Comparison of ENCODE assay signal across 8 cellular contexts in the genomic region with DNA sequence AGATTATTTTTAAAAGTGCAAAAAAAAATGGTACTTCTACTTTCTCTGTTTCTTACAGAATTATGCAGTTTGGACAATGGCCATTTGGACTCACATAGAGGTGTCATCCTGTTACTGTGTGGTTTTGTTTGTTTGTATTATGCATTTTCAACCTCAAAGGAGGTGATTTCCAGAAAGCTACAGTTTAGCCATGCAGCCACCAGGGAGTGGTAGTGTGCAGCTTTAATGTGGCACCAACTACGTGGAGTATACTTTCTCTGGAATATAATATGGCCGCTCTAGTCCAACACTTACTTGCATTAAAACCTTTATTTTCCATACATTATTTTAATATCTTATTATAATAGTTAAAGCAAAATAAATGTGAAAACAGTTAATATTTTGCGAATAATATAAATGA.
DNase-seq lines count a peak whose midpoint lies in the region; ATAC-seq and TF ChIP-seq lines count a peak whose summit lies in the region.

No MANE protein-coding gene starts in this region.

- no peak overlapping the region for H2AFZ ChIP-seq in OCI-LY3 (ENCODE audit: low read depth, low read length)

- DNase-seq in GM10266 (ENCODE audit: extremely low spot score): peak; percentile 6
- peak; percentile 61 for DNase-seq in H4 (ENCODE audit: low spot score)
- DNase-seq in left kidney (ENCODE audit: low read depth, low spot score): peak; percentile 57
- no peak for DNase-seq in suprapubic skin (ENCODE audit: low spot score in 2 of 2)
- no peak for DNase-seq in NCI-H2196 treated with DMSO at 0.1 percent for 48 hours (lab: John Stamatoyannopoulos, UW; ENCODE audit: unreplicated experiment)
- DNase-seq in lower leg skin (ENCODE audit: low spot score in 2 of 2): no peak

- TF ChIP-seq POLR2A in suprapubic skin (IDR thresholded peaks at IDR 0.05) (no peak), lower leg skin (IDR thresholded peaks at IDR 0.05) (no peak)

- ATAC-seq in HG03378 (IDR thresholded peaks at IDR 0.05; ENCODE audit: unreplicated experiment): no peak

- intact Hi-C loops in lower leg skin (cut with DNase I; ENCODE audit: low total_unique reads): no loop called here

- H3K27ac ChIP-seq in OCI-LY3 (ENCODE audit: low read length) (no peak overlapping the region), suprapubic skin (no peak overlapping the region)

- no peak for TF ChIP-seq EP300 in suprapubic skin (IDR thresholded peaks at IDR 0.05)

- no peaks in the 10 kb centered on the region for H3K27me3 ChIP-seq in OCI-LY3 (ENCODE audit: low read depth, low read length)
- no peaks in the 10 kb centered on the region for H3K27me3 ChIP-seq in suprapubic skin

- WGBS in suprapubic skin: 75% methylated on average over 3 of the region's 3 CpGs
- 72 to 73% methylated on average over 3 of the region's 3 CpGs for WGBS in lower leg skin, 2 donors

- peak; percentile 40 for TF ChIP-seq CTCF in GM10266 (IDR thresholded peaks at IDR 0.05; ENCODE audit: control insufficient read depth, insufficient read depth, low read depth, missing control alignments)
- TF ChIP-seq CTCF in OCI-LY3 (IDR thresholded peaks at IDR 0.05; ENCODE audit: low read depth, low read length): peak; percentile 26; the same call in 1 of the 2 replicates
- no peak for TF ChIP-seq CTCF in suprapubic skin (IDR thresholded peaks at IDR 0.05)
- no peak for TF ChIP-seq CTCF in lower leg skin (IDR thresholded peaks at IDR 0.05)

- no peak overlapping the region for H3K4me2 ChIP-seq in OCI-LY3 (ENCODE audit: low read length)

- H3K36me3 ChIP-seq in OCI-LY3 (replicated peaks; ENCODE audit: low read depth, low read length) (no peaks in the 10 kb centered on the region), suprapubic skin (no peaks in the 10 kb centered on the region)

- H3K9ac ChIP-seq in OCI-LY3 (ENCODE audit: low read length): no peak overlapping the region

- H4K20me1 ChIP-seq in OCI-LY3 (ENCODE audit: insufficient read depth, low read length): no peaks in the 10 kb centered on the region

- no peak overlapping the region for H3K4me3 ChIP-seq in OCI-LY3 (ENCODE audit: low read length)
- no peak overlapping the region for H3K4me3 ChIP-seq in suprapubic skin
- H3K4me3 ChIP-seq in lower leg skin (ENCODE audit: low read depth, poor library complexity, severe bottlenecking): no peak overlapping the region

- H3K4me1 ChIP-seq in OCI-LY3 (ENCODE audit: low read length) (no peaks in the 10 kb centered on the region), suprapubic skin (no peaks in the 10 kb centered on the region)

- H3K9me3 ChIP-seq in OCI-LY3 (ENCODE audit: insufficient read depth, low read length): no peaks in the 10 kb centered on the region
- H3K9me3 ChIP-seq in suprapubic skin: no peaks in the 10 kb centered on the region

- H3K79me2 ChIP-seq in OCI-LY3 (ENCODE audit: low read length): no peaks in the 10 kb centered on the region

Comparison
In these comparisons a context has a peak if more than half of its experiments do, and no peak if none do; other contexts are left out.
1. DNase-seq: peak in GM10266 (single experiment), H4 (single experiment) and left kidney (single experiment); none in suprapubic skin (0 of 2), NCI-H2196 treated with DMSO at 0.1 percent for 48 hours (single experiment) and lower leg skin (0 of 2).
2. CTCF ChIP-seq: peak in GM10266 (single experiment) and OCI-LY3 (single experiment); none in suprapubic skin (0 of 2) and lower leg skin (0 of 3).